In the genomic region with DNA sequence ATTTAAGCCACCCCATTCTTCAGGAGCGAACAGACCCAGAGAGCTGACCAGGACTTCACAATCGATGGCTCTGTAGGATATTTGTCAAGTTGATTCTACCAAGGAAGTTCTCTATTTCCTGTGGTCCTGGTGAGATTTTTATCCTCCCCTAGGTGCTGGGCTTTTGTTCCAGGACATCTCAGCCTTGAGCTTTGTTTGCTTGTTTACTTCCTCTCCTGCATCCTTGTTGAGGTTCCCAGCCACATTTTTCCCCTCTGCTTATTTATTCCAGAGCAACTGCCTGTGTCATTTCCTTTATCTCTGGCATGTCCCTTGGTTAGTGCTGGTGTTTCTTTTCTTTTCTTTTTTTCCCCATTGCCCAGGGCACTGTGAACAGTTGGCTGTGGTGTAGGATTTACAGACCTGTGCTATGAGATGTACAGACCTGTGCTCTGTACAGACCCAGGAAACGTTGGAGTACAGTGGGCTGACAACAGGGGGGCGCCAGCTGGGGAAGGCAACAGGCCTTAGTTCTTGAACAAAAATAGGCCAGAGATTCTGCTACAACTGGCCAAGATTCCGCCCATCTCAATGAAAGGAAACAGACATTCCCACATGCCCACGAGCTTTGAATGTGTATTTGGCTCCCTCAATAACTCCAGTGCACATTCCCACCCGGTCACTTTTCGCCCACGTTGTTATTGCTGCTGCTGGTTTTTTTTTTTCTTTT, we compare ENCODE assay signal across 13 cellular contexts.
DNase-seq lines count a peak whose midpoint lies in the region; TF ChIP-seq lines count a peak whose summit lies in the region.
"Had no signal": no experiment of that assay in that cellular context is flagged by ENCODE, and none has a peak within 500 bp of the region (broad histone marks: within the 10 kb centered on the region; RNA-seq: fewer than 3 reads in every experiment).

No MANE protein-coding gene starts in this region.

- TF ChIP-seq CTCF in chondrocyte (IDR thresholded peaks at IDR 0.05) (no peak), thyroid gland (IDR thresholded peaks at IDR 0.05) (no peak)

- no peaks in the 10 kb centered on the region for H3K36me3 Mint-ChIP-seq in chondrocyte (ENCODE audit: low read depth)
- H3K36me3 Mint-ChIP-seq: activated CD8-positive, alpha-beta memory T cell treated with anti-CD3 and anti-CD28 coated beads, Interleukin-2, amount 10 ng/mL, durations not matched to agents 7 days and 5 days; activated naive CD4-positive, alpha-beta T cell treated with anti-CD3 and anti-CD28 coated beads, Interleukin-2, amount 50 U/mL, for 72 hours had no signal

- H3K36me3 ChIP-seq in thyroid gland, result no peaks in the 10 kb centered on the region

- H3K4me3 ChIP-seq in thyroid gland (replicated peaks in 1 of 3), result no peak overlapping the region

- no peak for TF ChIP-seq POLR2A in thyroid gland (IDR thresholded peaks at IDR 0.05)

- peak overlapping the region; percentile 46 for H3K27ac Mint-ChIP-seq in chondrocyte (ENCODE audit: unreplicated experiment)
- H3K27ac Mint-ChIP-seq: activated CD8-positive, alpha-beta memory T cell treated with anti-CD3 and anti-CD28 coated beads, Interleukin-2, amount 10 ng/mL, durations not matched to agents 7 days and 5 days; activated naive CD4-positive, alpha-beta T cell treated with anti-CD3 and anti-CD28 coated beads, Interleukin-2, amount 50 U/mL, for 72 hours had no signal

- intact Hi-C loops in thyroid gland (cut with DNase I), result no loop called here

- 56 to 57% methylated on average over 9 of the region's 9 CpGs for WGBS in thyroid gland, 2 donors

- H3K27me3 ChIP-seq in thyroid gland, result no peaks in the 10 kb centered on the region

- no peaks in the 10 kb centered on the region for H3K27me3 Mint-ChIP-seq in chondrocyte (ENCODE audit: low read depth)
- H3K27me3 Mint-ChIP-seq: activated CD8-positive, alpha-beta memory T cell treated with anti-CD3 and anti-CD28 coated beads, Interleukin-2, amount 10 ng/mL, durations not matched to agents 7 days and 5 days had no signal

- DNase-seq in NCI-H69 (lab: John Stamatoyannopoulos, UW) (peak; percentile 78), chondrocyte (ENCODE audit: low spot score) (no peak), iPS-NIHi11 (ENCODE audit: low spot score) (peak; percentile 9), thyroid gland (no peak), AG08395 (ENCODE audit: low spot score) (no peak), CD1c-positive myeloid dendritic cell (ENCODE audit: extremely low spot score) (no peak)
- no peak for DNase-seq in stimulated activated CD4-positive, alpha-beta T cell treated with anti-CD3 and anti-CD28 coated beads, Interleukin-4, amount 100 ng/mL, for 4 hours
- DNase-seq: activated CD8-positive, alpha-beta memory T cell treated with anti-CD3 and anti-CD28 coated beads, Interleukin-2, amount 10 ng/mL, durations not matched to agents 7 days and 5 days; Caco-2; NCI-H1092; NCI-H510A treated with DMSO at 0.1 percent for 48 hours; RPMI8226 had no signal

- no peaks in the 10 kb centered on the region for H3K9me3 ChIP-seq in thyroid gland
- H3K9me3 ChIP-seq: Caco-2 had no signal

- H3K4me1 ChIP-seq in thyroid gland, result no peaks in the 10 kb centered on the region

- H3K9me3 Mint-ChIP-seq in chondrocyte (ENCODE audit: low read depth), result no peaks in the 10 kb centered on the region

- peak overlapping the region; percentile 41 to 55 (median 52) for H3K27ac ChIP-seq in thyroid gland

- H3K4me3 Mint-ChIP-seq in chondrocyte (ENCODE audit: unreplicated experiment), result no peak overlapping the region
- H3K4me3 Mint-ChIP-seq: activated CD8-positive, alpha-beta memory T cell treated with anti-CD3 and anti-CD28 coated beads, Interleukin-2, amount 10 ng/mL, durations not matched to agents 7 days and 5 days had no signal

- H3K4me1 Mint-ChIP-seq in chondrocyte (ENCODE audit: low read depth), result peaks cover 46% of the 10 kb centered on the region
- H3K4me1 Mint-ChIP-seq: activated CD8-positive, alpha-beta memory T cell treated with anti-CD3 and anti-CD28 coated beads, Interleukin-2, amount 10 ng/mL, durations not matched to agents 7 days and 5 days had no signal

Comparison
In these comparisons a context has a peak if more than half of its experiments do, and no peak if none do; other contexts are left out.
1. DNase-seq: peak in NCI-H69 (single experiment) and iPS-NIHi11 (single experiment); none in chondrocyte (single experiment), thyroid gland (0 of 2), stimulated activated CD4-positive, alpha-beta T cell treated with anti-CD3 and anti-CD28 coated beads, Interleukin-4, amount 100 ng/mL, for 4 hours (0 of 2), AG08395 (single experiment) and CD1c-positive myeloid dendritic cell (single experiment).